ENCODE assay signal across 14 cellular contexts in the genomic region with DNA sequence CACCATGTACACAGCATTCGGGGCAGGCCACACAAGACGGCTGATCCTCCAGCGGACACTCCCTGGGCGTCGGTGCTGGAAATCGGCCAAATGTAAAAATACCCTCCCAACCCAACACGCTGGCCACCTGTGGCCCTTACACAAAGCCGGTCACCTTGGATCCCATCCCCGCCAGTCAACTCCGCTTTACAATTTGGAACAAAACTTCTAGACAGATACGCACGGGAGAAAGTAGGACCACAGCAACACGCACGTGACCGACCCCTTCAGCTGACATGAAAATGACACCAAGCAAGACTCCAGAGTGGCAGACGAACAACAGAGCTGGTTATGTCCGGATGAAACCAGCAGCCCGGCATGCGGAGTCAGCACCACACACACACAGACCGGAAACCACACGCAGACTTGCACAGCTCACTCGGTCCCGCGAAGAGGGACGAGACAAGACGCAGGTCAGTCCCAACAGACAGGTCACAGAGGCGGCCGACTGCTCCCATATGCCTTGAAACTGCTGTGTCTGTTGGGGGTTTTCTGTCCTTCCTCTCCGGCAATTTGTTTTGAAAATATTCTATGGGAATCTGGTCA.
DNase-seq lines count a peak whose midpoint lies in the region; ATAC-seq lines count a peak whose summit lies in the region.
"Had no signal": no experiment of that assay in that cellular context is flagged by ENCODE, and none has a peak within 500 bp of the region (broad histone marks: within the 10 kb centered on the region; RNA-seq: fewer than 3 reads in every experiment).

No MANE protein-coding gene starts in this region.

- H3K27me3 ChIP-seq in adipocyte (replicated peaks; ENCODE audit: control insufficient read depth, insufficient read depth, low read length): no peaks in the 10 kb centered on the region
- H3K27me3 ChIP-seq: right atrium auricular region had no signal

- no peaks in the 10 kb centered on the region for H3K36me3 ChIP-seq in adipocyte (ENCODE audit: control insufficient read depth, insufficient read depth, low read length, severe bottlenecking)
- H3K36me3 ChIP-seq: BLaER1 treated with 17β-estradiol and CSF1 and Interleukin-3, amounts not matched to agents 10 nM and 100 nM; right atrium auricular region had no signal

- peaks cover 9% of the 10 kb centered on the region for H3K4me1 ChIP-seq in adipocyte (ENCODE audit: control insufficient read depth, insufficient read depth, low read length)
- H3K4me1 ChIP-seq: right atrium auricular region had no signal

- H3K4me3 ChIP-seq in adipocyte (ENCODE audit: low read length): peak overlapping the region; percentile 35
- H3K4me3 ChIP-seq: BLaER1 treated with 17β-estradiol and CSF1 and Interleukin-3, amounts not matched to agents 10 nM and 100 nM; right atrium auricular region had no signal

- H3K9me3 ChIP-seq in adipocyte (ENCODE audit: control insufficient read depth, low read length): no peaks in the 10 kb centered on the region
- H3K9me3 ChIP-seq: right atrium auricular region had no signal

- DNase-seq in NCI-H146 (lab: John Stamatoyannopoulos, UW): peak; percentile 87
- no peak for DNase-seq in adipocyte (ENCODE audit: low read depth)
- peak; percentile 7 for DNase-seq in kidney tubule cell (ENCODE audit: low spot score)
- peak; percentile 66 for DNase-seq in sciatic nerve (ENCODE audit: low spot score)
- DNase-seq in GM19240 (ENCODE audit: insufficient read length, low spot score): no peak
- DNase-seq in activated CD4-positive, alpha-beta T cell treated with anti-CD3 and anti-CD28 coated beads, Interleukin-2, amount 50 U/mL, for 4 hours: no peak
- no peak for DNase-seq in UCSD-AML1 (lab: John Stamatoyannopoulos, UW; ENCODE audit: unreplicated experiment)
- DNase-seq: activated CD4-positive, alpha-beta T cell treated with anti-CD3 and anti-CD28 coated beads for 48 hours; activated T-cell treated with anti-CD3 and anti-CD28 coated beads, Interleukin-2, amount 50 U/mL, for 1 hour; effector CD8-positive, alpha-beta T cell; naive thymus-derived CD8-positive, alpha-beta T cell; NCI-H2171 had no signal

- intact Hi-C loops in sciatic nerve (cut with DNase I): no loop called here

- H3K9ac ChIP-seq in adipocyte (ENCODE audit: low read length): no peak overlapping the region
- H3K9ac ChIP-seq: BLaER1 treated with 17β-estradiol and CSF1 and Interleukin-3, amounts not matched to agents 10 nM and 100 nM had no signal

- peak; percentile 68 for ATAC-seq in sciatic nerve
- ATAC-seq: naive thymus-derived CD8-positive, alpha-beta T cell had no signal

Comparison
In these comparisons a context has a peak if more than half of its experiments do, and no peak if none do; other contexts are left out.
1. DNase-seq: peak in NCI-H146 (single experiment), kidney tubule cell (single experiment) and sciatic nerve (single experiment); none in adipocyte (single experiment), GM19240 (single experiment), activated CD4-positive, alpha-beta T cell treated with anti-CD3 and anti-CD28 coated beads, Interleukin-2, amount 50 U/mL, for 4 hours (0 of 2) and UCSD-AML1 (single experiment).